10 cellular contexts compared by ENCODE assay signal in genomic region chr3:53194218-53195065, GRCh38. TPM values are rescaled to one million over a fixed set of nuclear protein-coding genes. Genes with fewer than 3 reads are reported as not detected.
DNase-seq lines count a peak whose midpoint lies in the region; ATAC-seq, FAIRE-seq and TF ChIP-seq lines count a peak whose summit lies in the region.
"Had no signal": no experiment of that assay in that cellular context is flagged by ENCODE, and none has a peak within 500 bp of the region (broad histone marks: within the 10 kb centered on the region; RNA-seq: fewer than 3 reads in every experiment).

No MANE protein-coding gene starts in this region.

- ATAC-seq in IMR-90 (ENCODE audit: low read depth) (peak; percentile 68), HepG2 (no peak; the same call in 2 of the 3 replicates), GM18907 (IDR thresholded peaks at IDR 0.05; ENCODE audit: unreplicated experiment) (no peak), GM19455 (IDR thresholded peaks at IDR 0.05; ENCODE audit: unreplicated experiment) (no peak)

- H3K27me3 Mint-ChIP-seq in Caco-2 (ENCODE audit: insufficient read depth, unreplicated experiment) = no peaks in the 10 kb centered on the region
- H3K27me3 Mint-ChIP-seq: CD4-positive, alpha-beta memory T cell had no signal

- TF ChIP-seq EP300 in HepG2 (IDR thresholded peaks at IDR 0.05; ENCODE audit: low read depth in 2 of 2, low read length in 2 of 2) = no peak
- no peak for TF ChIP-seq EP300 in HepG2 (CRISPR knock-in tag; IDR thresholded peaks at IDR 0.05; ENCODE audit: borderline replicate concordance)

- H4K91ac ChIP-seq in IMR-90 (ENCODE audit: insufficient read depth, low read depth, low read length) = peak overlapping the region; percentile 25

- TF ChIP-seq CTCF in A673 (conservative IDR thresholded peaks at IDR 0.05; ENCODE audit: low read depth, low read length) (no peak), IMR-90 (conservative IDR thresholded peaks at IDR 0.05; ENCODE audit: low read depth, low read length) (no peak), choroid plexus epithelial cell (conservative IDR thresholded peaks at IDR 0.05; ENCODE audit: low read depth, low read length) (no peak), HepG2 (CRISPR knock-in tag; IDR thresholded peaks at IDR 0.05) (no peak), Caco-2 (IDR thresholded peaks at IDR 0.05; ENCODE audit: insufficient read depth in 1 of 2, low read depth in 1 of 2, low read length in 1 of 2, severe bottlenecking in 1 of 2, unreplicated experiment in 1 of 2) (no peak), GM13977 (IDR thresholded peaks at IDR 0.05; ENCODE audit: extremely low read depth, insufficient read depth, missing control alignments) (no peak)

- H3K4me2 ChIP-seq in IMR-90 (ENCODE audit: low read depth, low read length) (no peak overlapping the region), HepG2 (ENCODE audit: low read depth, low read length) (no peak overlapping the region)

- intact Hi-C loops in A673 (cut with micrococcal nuclease; ENCODE audit: unreplicated experiment) (no loop called here), IMR-90 (cut with micrococcal nuclease) (no loop called here), HepG2 (cut with micrococcal nuclease; ENCODE audit: unreplicated experiment) (loop anchor here (5.0 kb wide), 1 partner anchor 518 kb away; no protein-coding TSS in a partner anchor), Caco-2 (cut with micrococcal nuclease; ENCODE audit: unreplicated experiment) (loop anchor here (5.0 kb wide), 1 partner anchor 37 kb away; no protein-coding TSS in a partner anchor)

- H3K79me1 ChIP-seq in IMR-90 (ENCODE audit: low read depth in 1 of 2, low read length in 2 of 2) = no peaks in the 10 kb centered on the region

- no peak overlapping the region for H3K18ac ChIP-seq in IMR-90 (ENCODE audit: low read depth, low read length)

- TF ChIP-seq POLR2A in IMR-90 (IDR thresholded peaks at IDR 0.05; ENCODE audit: low read depth, low read length) (no peak), HepG2 (IDR thresholded peaks at IDR 0.05; ENCODE audit: insufficient read depth in 1 of 2, low read depth in 2 of 2, low read length in 2 of 2) (no peak)

- in situ Hi-C loops in IMR-90 (cut with MboI; ENCODE audit: low sequenced_read_pairs) = loop anchor here (5.0 kb wide), 1 partner anchor 62 kb away; the partner anchor contains the start of gene RFT1
- in situ Hi-C loops in HepG2 (cut with HindIII; ENCODE audit: extremely low pct_ligation_motif_present, low pct_unique_long_range_greater_than_20kb) = loop anchor here (5.0 kb wide), 1 partner anchor 62 kb away; the partner anchor contains the start of gene RFT1
- in situ Hi-C loops in GM13977 (cut with MboI; ENCODE audit: low pct_unique_long_range_greater_than_20kb, low sequenced_read_pairs, unreplicated experiment) = loop anchor here (5.0 kb wide), 2 partner anchors 62 to 82 kb away; partner anchors contain the start of gene RFT1

- no peaks in the 10 kb centered on the region for H3K36me3 Mint-ChIP-seq in Caco-2 (ENCODE audit: insufficient read depth, unreplicated experiment)

- H3K4me3 Mint-ChIP-seq in Caco-2 (ENCODE audit: unreplicated experiment) = no peak overlapping the region

- H3K4me3 ChIP-seq in A673 (ENCODE audit: low read depth, low read length, poor library complexity, severe bottlenecking) (no peak overlapping the region), IMR-90 (ENCODE audit: insufficient read depth, low read depth, low read length) (no peak overlapping the region), choroid plexus epithelial cell (ENCODE audit: low read depth, low read length) (no peak overlapping the region), HepG2 (replicated peaks in 1 of 3; ENCODE audit: insufficient read depth in 1 of 3, low read depth in 2 of 3, low read length in 3 of 3) (no peak overlapping the region), Caco-2 (ENCODE audit: low read depth, low read length) (no peak overlapping the region)
- H3K4me3 ChIP-seq: SK-N-MC had no signal

- no peak overlapping the region for H2BK20ac ChIP-seq in IMR-90 (ENCODE audit: low read depth, low read length)

- peak overlapping the region; percentile 77 for H3K4ac ChIP-seq in IMR-90 (ENCODE audit: low read depth, low read length)

- no peak for FAIRE-seq in HepG2 (lab: Jason Lieb, UNC)

- H4K20me1 ChIP-seq in IMR-90 (ENCODE audit: insufficient read depth, low read length) = no peaks in the 10 kb centered on the region
- H4K20me1 ChIP-seq in HepG2 (ENCODE audit: insufficient read depth, low read length) = no peaks in the 10 kb centered on the region

- 75% methylated on average over 4 of the region's 14 CpGs; no CpG with 5 or more reads in 1 of the 2 experiments for WGBS in IMR-90 (ENCODE audit: extremely low coverage in 2 of 2, insufficient read length in 1 of 2), 2 experiments
- WGBS in HepG2 (ENCODE audit: low lambda C conversion rate) = 70% methylated on average over 4 of the region's 14 CpGs

- H3K27ac Mint-ChIP-seq in Caco-2 (ENCODE audit: unreplicated experiment) = no peak overlapping the region

- no peaks in the 10 kb centered on the region for H3K9me3 Mint-ChIP-seq in Caco-2 (ENCODE audit: unreplicated experiment)

- H3K9ac ChIP-seq in IMR-90 (ENCODE audit: low read depth, low read length) = no peak overlapping the region
- no peak overlapping the region for H3K9ac ChIP-seq in HepG2 (ENCODE audit: insufficient read depth, low read depth, low read length)

- CTCF ChIA-PET in A673 (lab: Charles Lee) = interaction anchor here (2.1 kb wide), 1 partner anchor 80 kb away, joined by 7 read pairs; no protein-coding TSS in a partner anchor
- CTCF ChIA-PET in IMR-90 (lab: Yijun Ruan, JAX) = interaction anchor here (0.6 to 1.0 kb wide), 2 partner anchors 19 to 80 kb away, joined by 3 read pairs; no protein-coding TSS in a partner anchor
- CTCF ChIA-PET in HepG2 (lab: Yijun Ruan, JAX; ENCODE audit: low intra/inter-chr PET ratio, low total read pairs) = interaction anchor here (1.4 to 4.1 kb wide), 4 partner anchors 61 to 82 kb away, joined by 3 to 81 read pairs (median 30); partner anchors contain the start of gene RFT1
- CTCF ChIA-PET in Caco-2 (lab: Charles Lee) = interaction anchor here (0.8 to 2.5 kb wide), 2 partner anchors 80 to 90 kb away, joined by 3 to 30 read pairs; no protein-coding TSS in a partner anchor

- dilution Hi-C loops in IMR-90 (cut with HindIII; ENCODE audit: low sequenced_read_pairs, unreplicated experiment) = no loop called here

- H3K36me3 ChIP-seq in A673 (ENCODE audit: insufficient read depth, low read length, poor library complexity, severe bottlenecking) = no peaks in the 10 kb centered on the region
- peaks cover 9% of the 10 kb centered on the region; the same call in 1 of the 2 replicates for H3K36me3 ChIP-seq in IMR-90 (ENCODE audit: control insufficient read depth, insufficient read depth, low read length)
- peaks cover 8 to 24% of the 10 kb centered on the region in 2 experiments; a peak in 4 of 5 replicates for H3K36me3 ChIP-seq in HepG2 (replicated peaks in 1 of 2; ENCODE audit: control insufficient read depth in 1 of 2, insufficient read depth in 2 of 2, low read length in 2 of 2)
- H3K36me3 ChIP-seq in Caco-2 (ENCODE audit: control insufficient read depth, insufficient read depth, low read length) = peaks cover 2% of the 10 kb centered on the region

- 0 out of 2 replicates have a peak overlapping the region, but pooled peaks have one; percentile 27 for H2AK5ac ChIP-seq in IMR-90 (ENCODE audit: low read depth, low read length)

- H3K23ac ChIP-seq in IMR-90 (ENCODE audit: low read depth, low read length) = no peak overlapping the region

- peak overlapping the region; percentile 27; the same call in 1 of the 3 replicates for H2BK15ac ChIP-seq in IMR-90 (ENCODE audit: low read depth, low read length)

- peak overlapping the region; percentile 19; the same call in 1 of the 2 replicates for H3K56ac ChIP-seq in IMR-90 (ENCODE audit: extremely low read depth, insufficient read depth, low read length)

- H3K4me1 Mint-ChIP-seq in Caco-2 (ENCODE audit: low read depth, unreplicated experiment) = no peaks in the 10 kb centered on the region

- peak overlapping the region; percentile 19; the same call in 1 of the 2 replicates for H2BK120ac ChIP-seq in IMR-90 (ENCODE audit: low read depth, low read length)

- TF ChIP-seq RAD21 in IMR-90 (IDR thresholded peaks at IDR 0.05; ENCODE audit: low read length) (no peak), HepG2 (CRISPR knock-in tag; IDR thresholded peaks at IDR 0.05) (no peak)

- H3K27ac ChIP-seq in A673 (ENCODE audit: low read depth, low read length, poor library complexity, severe bottlenecking) (no peak overlapping the region), IMR-90 (ENCODE audit: insufficient read depth, low read length) (no peak overlapping the region), HepG2 (ENCODE audit: extremely low read length, insufficient read depth, low read length) (no peak overlapping the region)
- H3K27ac ChIP-seq: SK-N-MC had no signal

- peak overlapping the region; percentile 25; the same call in 1 of the 2 replicates for H3K14ac ChIP-seq in IMR-90 (replicated peaks; ENCODE audit: low read depth, low read length)

- H3K9me3 ChIP-seq in A673 (ENCODE audit: low read depth, low read length, poor library complexity, severe bottlenecking) (no peaks in the 10 kb centered on the region), IMR-90 (ENCODE audit: control insufficient read depth, insufficient read depth, low read length) (no peaks in the 10 kb centered on the region), HepG2 (ENCODE audit: low read length) (no peaks in the 10 kb centered on the region), Caco-2 (no peaks in the 10 kb centered on the region)

- BruUV-seq in A673 (replicated peaks; lab: Mats Ljungman, UMichigan) (no TSS peak), IMR-90 (replicated peaks; lab: Mats Ljungman, UMichigan) (no TSS peak), HepG2 (replicated peaks; lab: Mats Ljungman, UMichigan) (no TSS peak), Caco-2 (replicated peaks; lab: Mats Ljungman, UMichigan) (no TSS peak)

- H4K8ac ChIP-seq in IMR-90 (ENCODE audit: low read depth in 2 of 2, low read length in 2 of 2) = peak overlapping the region in 1 of 2 experiments; percentile 73; a peak in 1 of 4 replicates

- DNase-seq in A673 (ENCODE audit: low spot score) = peak; percentile 8
- DNase-seq in IMR-90 = peak; percentile 39
- DNase-seq in choroid plexus epithelial cell (ENCODE audit: low read depth) = peak; percentile 72
- no peak for DNase-seq in HepG2 (ENCODE audit: low spot score)
- no peak for DNase-seq in Caco-2
- DNase-seq in GM13977 (ENCODE audit: low spot score) = no peak
- DNase-seq: CD4-positive, alpha-beta memory T cell had no signal

- no peaks in the 10 kb centered on the region for H3K79me2 ChIP-seq in HepG2 (ENCODE audit: insufficient read depth, low read length)

- POLR2A ChIA-PET in A673 (lab: Charles Lee; ENCODE audit: low non-redundant PET) (interaction anchor here (0.6 kb wide), 1 partner anchor 27 kb away, joined by 3 read pairs; no protein-coding TSS in a partner anchor), IMR-90 (lab: Charles Lee; ENCODE audit: unreplicated experiment) (no interaction called here), HepG2 (lab: Yijun Ruan, JAX) (interaction anchor here (0.8 to 2.8 kb wide), 3 partner anchors 25 to 84 kb away, joined by 3 to 13 read pairs (median 3); no protein-coding TSS in a partner anchor), Caco-2 (lab: Charles Lee) (no interaction called here)

- H3K27me3 ChIP-seq in A673 (replicated peaks; ENCODE audit: insufficient read depth, low read depth, low read length, poor library complexity) = no peaks in the 10 kb centered on the region
- no peaks in the 10 kb centered on the region for H3K27me3 ChIP-seq in IMR-90 (ENCODE audit: control insufficient read depth, insufficient read depth, low read length)
- H3K27me3 ChIP-seq in HepG2 (ENCODE audit: control insufficient read depth in 1 of 2, insufficient read depth in 2 of 2, low read length in 2 of 2) = no peaks in the 10 kb centered on the region
- no peaks in the 10 kb centered on the region; the same call in 1 of the 2 replicates for H3K27me3 ChIP-seq in Caco-2 (replicated peaks; ENCODE audit: control insufficient read depth, insufficient read depth, low read length)

- H2AFZ ChIP-seq in IMR-90 (replicated peaks; ENCODE audit: low read length, poor library complexity) = peak overlapping the region; percentile 69
- H2AFZ ChIP-seq in HepG2 (ENCODE audit: low read length) = no peak overlapping the region

- peaks cover 8% of the 10 kb centered on the region; the same call in 1 of the 2 replicates for H3K9me1 ChIP-seq in IMR-90 (ENCODE audit: insufficient read depth, low read length)

- peak overlapping the region; percentile 28; the same call in 1 of the 2 replicates for H4K5ac ChIP-seq in IMR-90 (ENCODE audit: low read depth, low read length)

- H2AK9ac ChIP-seq in IMR-90 (replicated peaks; ENCODE audit: low read depth, low read length, poor library complexity) = peak overlapping the region; percentile 30

- H3K4me1 ChIP-seq in A673 (ENCODE audit: insufficient read depth, low read length, poor library complexity, severe bottlenecking) = peaks cover 5% of the 10 kb centered on the region
- H3K4me1 ChIP-seq in IMR-90 (ENCODE audit: control insufficient read depth, insufficient read depth, low read length) = peaks cover 16% of the 10 kb centered on the region
- peaks cover 38% of the 10 kb centered on the region for H3K4me1 ChIP-seq in HepG2 (ENCODE audit: insufficient read depth, low read length)
- H3K4me1 ChIP-seq in Caco-2 = no peaks in the 10 kb centered on the region

- H2BK5ac ChIP-seq in IMR-90 (ENCODE audit: low read depth, low read length, poor library complexity, severe bottlenecking) = peak overlapping the region; percentile 35

RNA-seq across cellular contexts. Expression of gene PRKCD, which starts 33.4 kb away (rescaled TPM):
- total RNA-seq in A673 (2021) (1.4 and 3.0 TPM in 2 replicates), IMR-90 (2012; rRNA removed) (3.3 and 4.3 TPM in 2 replicates), HepG2 (2016; rRNA removed; fragmentation: Illumina TruSeq; extraction: Trizol) (1.6 and 4.3 TPM in 2 replicates), Caco-2 (2022) (30.9 and 31.5 TPM in 2 replicates)
- polyA plus RNA-seq in IMR-90 (2012; rRNA removed) (19.0 TPM in 2 replicates), HepG2 (2011; rRNA removed) (40.7 and 47.7 TPM in 2 replicates)
- polyA plus RNA-seq in IMR-90 (2012; cell fraction: cytosol; rRNA removed) = 17.1 and 19.0 TPM in 2 replicates
- 26.5 and 37.5 TPM in 2 replicates for polyA plus RNA-seq in IMR-90 (2012; cell fraction: nucleus; rRNA removed; ENCODE audit: low replicate concordance)
- total RNA-seq in HepG2 (2016; cell fraction: cytosol; rRNA removed; fragmentation: Illumina TruSeq; extraction: Trizol; ENCODE audit: low read depth) = 0.79 and 1.0 TPM in 2 replicates
- 1.7 and 3.8 TPM in 2 replicates for total RNA-seq in HepG2 (2016; cell fraction: insoluble cytoplasmic fraction; rRNA removed; fragmentation: Illumina TruSeq; extraction: Trizol)
- 2.3 and 2.6 TPM in 2 replicates for total RNA-seq in HepG2 (2016; cell fraction: membrane; rRNA removed; fragmentation: Illumina TruSeq; extraction: Trizol)
- total RNA-seq in HepG2 (2016; cell fraction: nucleus; rRNA removed; fragmentation: Illumina TruSeq; extraction: Trizol) = 4.3 and 4.4 TPM in 2 replicates
- polyA plus RNA-seq in HepG2 (2011; cell fraction: cytosol; rRNA removed) = 43.8 and 46.4 TPM in 2 replicates
- polyA plus RNA-seq in HepG2 (2011; cell fraction: nucleus; rRNA removed) = 49.0 and 56.6 TPM in 2 replicates
- 26.9 and 29.1 TPM in 2 replicates for polyA plus RNA-seq in HepG2 (2012)
- polyA plus RNA-seq in HepG2 (2016; cell fraction: cytosol; fragmentation: Illumina TruSeq; extraction: Trizol; ENCODE audit: low read depth) = 4.3 and 5.2 TPM in 2 replicates
- polyA plus RNA-seq in HepG2 (2016; cell fraction: insoluble cytoplasmic fraction; fragmentation: Illumina TruSeq; extraction: Trizol; ENCODE audit: low read depth) = 19.3 and 22.7 TPM in 2 replicates
- polyA plus RNA-seq in HepG2 (2016; cell fraction: membrane; fragmentation: Illumina TruSeq; extraction: Trizol; ENCODE audit: low read depth) = 3.2 and 3.3 TPM in 2 replicates
- polyA plus RNA-seq in HepG2 (2016; cell fraction: nucleus; fragmentation: Illumina TruSeq; extraction: Trizol; ENCODE audit: insufficient read depth, low read depth) = 26.1 and 26.5 TPM in 2 replicates
- polyA minus RNA-seq in HepG2 (2011; rRNA and poly(A)+ RNA removed; ENCODE audit: low replicate concordance) = 30.4 and 51.6 TPM in 2 replicates
- 17.5 and 20.8 TPM in 2 replicates for polyA minus RNA-seq in HepG2 (2011; cell fraction: cytosol; rRNA and poly(A)+ RNA removed)
- polyA minus RNA-seq in HepG2 (2011; cell fraction: nucleus; rRNA and poly(A)+ RNA removed) = 17.8 and 23.6 TPM in 2 replicates

Comparison
In these comparisons a context has a peak if more than half of its experiments do, and no peak if none do; other contexts are left out.
1. DNase-seq: peak in A673 (single experiment), IMR-90 (single experiment) and choroid plexus epithelial cell (single experiment); none in HepG2 (single experiment), Caco-2 (0 of 2) and GM13977 (single experiment).
2. POLR2A ChIA-PET loops: an anchor here in A673 (0.6 kb wide) and HepG2 (0.8 to 2.8 kb wide); none called in IMR-90 and Caco-2.
3. intact Hi-C loops: an anchor here in HepG2 (5.0 kb wide) and Caco-2 (5.0 kb wide); none called in A673 and IMR-90.